15 cellular contexts compared by ENCODE assay signal in genomic region chr16:56701534-56701933, GRCh38. TPM values are rescaled to one million over a fixed set of nuclear protein-coding genes. Genes with fewer than 3 reads are reported as not detected.
DNase-seq lines count a peak whose midpoint lies in the region; ATAC-seq and TF ChIP-seq lines count a peak whose summit lies in the region.
"Had no signal": no experiment of that assay in that cellular context is flagged by ENCODE, and none has a peak within 500 bp of the region (broad histone marks: within the 10 kb centered on the region; RNA-seq: fewer than 3 reads in every experiment).

No MANE protein-coding gene starts in this region.

- H3K79me2 ChIP-seq in GM23338 (replicated peaks; ENCODE audit: insufficient read depth) (no peaks in the 10 kb centered on the region), SU-DHL-6 (ENCODE audit: insufficient read depth, low read length) (no peaks in the 10 kb centered on the region)

- no peak overlapping the region for H3K27ac ChIP-seq in BLaER1 treated with 17β-estradiol and CSF1 and Interleukin-3, amounts not matched to agents 10 nM and 100 nM
- H3K27ac ChIP-seq in GM23338 (ENCODE audit: low read depth) (no peak overlapping the region), SU-DHL-6 (ENCODE audit: low read depth, low read length) (no peak overlapping the region)
- H3K27ac ChIP-seq: gastrocnemius medialis, lower lobe of right lung, psoas muscle had no signal

- peaks cover 12% of the 10 kb centered on the region; the same call in 2 of the 3 replicates for H3K9me3 Mint-ChIP-seq in GM23338
- peaks cover 0 to 14% (median 5%) of the 10 kb centered on the region in 7 donors for H3K9me3 Mint-ChIP-seq in naive B cell
- no peaks in the 10 kb centered on the region for H3K9me3 Mint-ChIP-seq in glutamatergic neuron (ENCODE audit: unreplicated experiment)
- H3K9me3 Mint-ChIP-seq: natural killer cell treated with Interleukin-12 subunit alpha and Interleukin-12 subunit beta and Interleukin-15 and Interleukin-18, amount 100 ng/mL, for 72 hours had no signal

- peaks cover 5 to 20% (median 11%) of the 10 kb centered on the region in 10 experiments; a peak in 18 of 20 replicates for H3K4me1 ChIP-seq in BLaER1 treated with 17β-estradiol and CSF1 and Interleukin-3, amounts not matched to agents 10 nM and 100 nM
- H3K4me1 ChIP-seq in GM23338 (ENCODE audit: insufficient read depth) = peaks cover 7% of the 10 kb centered on the region; the same call in 1 of the 2 replicates
- H3K4me1 ChIP-seq: BE2C, psoas muscle had no signal

- no peak overlapping the region for H3K27ac Mint-ChIP-seq in GM23338
- peak overlapping the region in 1 of 6 donors; percentile 76 for H3K27ac Mint-ChIP-seq in naive B cell
- H3K27ac Mint-ChIP-seq in glutamatergic neuron (ENCODE audit: unreplicated experiment) = no peak overlapping the region

- no peaks in the 10 kb centered on the region for H3K27me3 ChIP-seq in BLaER1 treated with 17β-estradiol and CSF1 and Interleukin-3, amounts not matched to agents 10 nM and 100 nM
- no peaks in the 10 kb centered on the region for H3K27me3 ChIP-seq in GM23338 (ENCODE audit: insufficient read depth)
- no peaks in the 10 kb centered on the region for H3K27me3 ChIP-seq in SU-DHL-6 (ENCODE audit: low read length)
- H3K27me3 ChIP-seq: BE2C, gastrocnemius medialis had no signal

- H3K27me3 Mint-ChIP-seq in GM23338 (ENCODE audit: insufficient read depth, low read depth, poor library complexity) (peaks cover 9% of the 10 kb centered on the region), naive B cell (peaks cover 0 to 11% (median 0%) of the 10 kb centered on the region in 3 donors), glutamatergic neuron (ENCODE audit: unreplicated experiment) (peaks cover 3% of the 10 kb centered on the region)
- H3K27me3 Mint-ChIP-seq: natural killer cell treated with Interleukin-12 subunit alpha and Interleukin-12 subunit beta and Interleukin-15 and Interleukin-18, amount 100 ng/mL, for 72 hours had no signal

- no peaks in the 10 kb centered on the region for H4K20me1 ChIP-seq in BLaER1 treated with 17β-estradiol and CSF1 and Interleukin-3, amounts not matched to agents 10 nM and 100 nM
- H4K20me1 ChIP-seq in GM23338 (replicated peaks; ENCODE audit: insufficient read depth) = no peaks in the 10 kb centered on the region
- no peaks in the 10 kb centered on the region for H4K20me1 ChIP-seq in SU-DHL-6 (ENCODE audit: low read depth, low read length)

- ATAC-seq in GM23338 = peak; percentile 52
- no peak for ATAC-seq in naive B cell (ENCODE audit: low read depth in 2 of 2)
- no peak for ATAC-seq in GM18861 (IDR thresholded peaks at IDR 0.05; ENCODE audit: unreplicated experiment)

- H3K9me3 ChIP-seq in BLaER1 treated with 17β-estradiol and CSF1 and Interleukin-3, amounts not matched to agents 10 nM and 100 nM (replicated peaks in 1 of 11) = peaks cover 13 to 19% (median 16%) of the 10 kb centered on the region in 11 experiments
- H3K9me3 ChIP-seq in SU-DHL-6 (ENCODE audit: insufficient read depth, low read length) = no peaks in the 10 kb centered on the region
- H3K9me3 ChIP-seq: BE2C, lower lobe of right lung, psoas muscle had no signal

- DNase-seq in GM23338 (ENCODE audit: low spot score) = no peak
- peak; percentile 2 for DNase-seq in naive B cell
- DNase-seq in islet precursor cell = no peak
- no peak for DNase-seq in glutamatergic neuron
- DNase-seq in NCI-H345 treated with DMSO at 0.1 percent for 48 hours (lab: John Stamatoyannopoulos, UW; ENCODE audit: unreplicated experiment) = no peak
- DNase-seq: activated gamma-delta T cell had no signal

- no peak overlapping the region for H3K4me3 Mint-ChIP-seq in GM23338
- peak overlapping the region in 1 of 8 donors; percentile 53 for H3K4me3 Mint-ChIP-seq in naive B cell
- H3K4me3 Mint-ChIP-seq in glutamatergic neuron (ENCODE audit: unreplicated experiment) = no peak overlapping the region
- H3K4me3 Mint-ChIP-seq: natural killer cell treated with Interleukin-12 subunit alpha and Interleukin-12 subunit beta and Interleukin-15 and Interleukin-18, amount 100 ng/mL, for 72 hours had no signal

- no peak overlapping the region for H3K4me3 ChIP-seq in BLaER1 treated with 17β-estradiol and CSF1 and Interleukin-3, amounts not matched to agents 10 nM and 100 nM
- H3K4me3 ChIP-seq in GM23338 (no peak overlapping the region), SU-DHL-6 (ENCODE audit: insufficient read depth, low read length, poor library complexity, severe bottlenecking) (no peak overlapping the region)
- H3K4me3 ChIP-seq: gastrocnemius medialis, lower lobe of right lung, psoas muscle, spleen had no signal

- H3K9me2 ChIP-seq in GM23338 (ENCODE audit: insufficient read depth) = no peaks in the 10 kb centered on the region
- H3K9me2 ChIP-seq in SU-DHL-6 (replicated peaks; ENCODE audit: insufficient read depth, low read length) = no peaks in the 10 kb centered on the region

- no peak overlapping the region for H3K9ac ChIP-seq in BLaER1 treated with 17β-estradiol and CSF1 and Interleukin-3, amounts not matched to agents 10 nM and 100 nM
- H3K9ac ChIP-seq in SU-DHL-6 (ENCODE audit: low read length) = no peak overlapping the region

- H2AFZ ChIP-seq in GM23338 (peak overlapping the region; percentile 67; the same call in 1 of the 2 replicates), SU-DHL-6 (ENCODE audit: low read depth, low read length, severe bottlenecking) (peak overlapping the region; percentile 81)

- peak overlapping the region in 7 of 11 experiments; percentile 2 to 35 (median 14); a peak in 5 of 22 replicates for H3K4me2 ChIP-seq in BLaER1 treated with 17β-estradiol and CSF1 and Interleukin-3, amounts not matched to agents 10 nM and 100 nM
- H3K4me2 ChIP-seq in GM23338 (peak overlapping the region; percentile 35; the same call in 1 of the 2 replicates), SU-DHL-6 (ENCODE audit: low read depth, low read length, poor library complexity, severe bottlenecking) (no peak overlapping the region)

- H3K36me3 Mint-ChIP-seq in GM23338 (ENCODE audit: low read depth) (0 out of 3 replicates have a peak, but pooled peaks cover 3% of the 10 kb centered on the region), naive B cell (peaks cover 0 to 8% of the 10 kb centered on the region in 2 donors), glutamatergic neuron (ENCODE audit: unreplicated experiment) (no peaks in the 10 kb centered on the region)
- H3K36me3 Mint-ChIP-seq: natural killer cell treated with Interleukin-12 subunit alpha and Interleukin-12 subunit beta and Interleukin-15 and Interleukin-18, amount 100 ng/mL, for 72 hours had no signal

- no peak for TF ChIP-seq CTCF in GM23338 (conservative IDR thresholded peaks at IDR 0.05; ENCODE audit: low read depth in 2 of 2)
- no peak for TF ChIP-seq CTCF in SU-DHL-6 (IDR thresholded peaks at IDR 0.05; ENCODE audit: insufficient read depth, low read length, poor library complexity, severe bottlenecking)
- no peak for TF ChIP-seq CTCF in glutamatergic neuron (IDR thresholded peaks at IDR 0.05; ENCODE audit: partially characterized antibody, unreplicated experiment)

- H3K4me1 Mint-ChIP-seq in GM23338 = peaks cover 11% of the 10 kb centered on the region
- H3K4me1 Mint-ChIP-seq in naive B cell = peaks cover 0 to 10% (median 6%) of the 10 kb centered on the region in 3 donors
- H3K4me1 Mint-ChIP-seq in glutamatergic neuron (ENCODE audit: low read depth, unreplicated experiment) = no peaks in the 10 kb centered on the region

- no peaks in the 10 kb centered on the region; a peak in 1 of 22 replicates for H3K36me3 ChIP-seq in BLaER1 treated with 17β-estradiol and CSF1 and Interleukin-3, amounts not matched to agents 10 nM and 100 nM
- H3K36me3 ChIP-seq in GM23338 (ENCODE audit: insufficient read depth) = no peaks in the 10 kb centered on the region
- no peaks in the 10 kb centered on the region for H3K36me3 ChIP-seq in SU-DHL-6 (ENCODE audit: low read length)
- H3K36me3 ChIP-seq: BE2C, gastrocnemius medialis, lower lobe of right lung, spleen had no signal

- H3F3A ChIP-seq in GM23338 (replicated peaks; ENCODE audit: low read depth) (0 out of 2 replicates have a peak, but pooled peaks cover 4% of the 10 kb centered on the region), SU-DHL-6 (ENCODE audit: insufficient read depth) (no peaks in the 10 kb centered on the region)

RNA-seq across cellular contexts. Expression of gene MT1X, which starts 19.3 kb away (rescaled TPM):
- total RNA-seq in GM23338 (2014; rRNA removed; shearing (Covaris generic)) = 187 and 293 TPM in 2 replicates
- polyA plus RNA-seq in GM23338 (2016; fragmentation: Nextera tagmentation; extraction: Ambion mirVana) (942 and 1,099 TPM in 2 replicates), naive B cell (ENCODE audit: low read depth in 6 of 6) (1 to 10 TPM in 5 of 6 donors, not detected in 1; 2.4 to 8.9 (median 8.0) TPM)
- total RNA-seq in glutamatergic neuron (ENCODE audit: unreplicated experiment) = 9.5 TPM

RNA-seq across cellular contexts. Expression of gene NUP93, which starts 28.4 kb away (rescaled TPM):
- 166 and 187 TPM in 2 replicates for total RNA-seq in GM23338 (2014; rRNA removed; shearing (Covaris generic))
- polyA plus RNA-seq in GM23338 (2016; fragmentation: Nextera tagmentation; extraction: Ambion mirVana) (139 and 144 TPM in 2 replicates), naive B cell (ENCODE audit: low read depth in 6 of 6) (10 to 100 TPM; 54.7 to 72.7 (median 66.8) TPM)
- total RNA-seq in glutamatergic neuron (ENCODE audit: unreplicated experiment) = 84.1 TPM

RNA-seq across cellular contexts. Expression of gene MT1H, which starts 31.9 kb away (rescaled TPM):
- total RNA-seq in GM23338 (2014; rRNA removed; shearing (Covaris generic)) = 52.3 and 54.5 TPM in 2 replicates
- polyA plus RNA-seq in GM23338 (2016; fragmentation: Nextera tagmentation; extraction: Ambion mirVana) (425 and 442 TPM in 2 replicates), naive B cell (ENCODE audit: low read depth in 6 of 6) (not detected)
- not detected for total RNA-seq in glutamatergic neuron (ENCODE audit: unreplicated experiment)
- total RNA-seq: gastrocnemius medialis; natural killer cell treated with Interleukin-12 subunit alpha and Interleukin-12 subunit beta and Interleukin-15 and Interleukin-18, amount 100 ng/mL, for 72 hours; psoas muscle; spleen had no signal
- polyA plus RNA-seq: psoas muscle had no signal

RNA-seq across cellular contexts. Expression of gene MT1G, which starts 33.7 kb away (rescaled TPM):
- 176 and 184 TPM in 2 replicates for total RNA-seq in GM23338 (2014; rRNA removed; shearing (Covaris generic))
- polyA plus RNA-seq in GM23338 (2016; fragmentation: Nextera tagmentation; extraction: Ambion mirVana) (1,014 and 1,104 TPM in 2 replicates), naive B cell (ENCODE audit: low read depth in 6 of 6) (not detected)
- not detected for total RNA-seq in glutamatergic neuron (ENCODE audit: unreplicated experiment)

RNA-seq across cellular contexts. Expression of gene MT1F, which starts 43.8 kb away (rescaled TPM):
- 7.3 and 7.4 TPM in 2 replicates for total RNA-seq in GM23338 (2014; rRNA removed; shearing (Covaris generic))
- polyA plus RNA-seq in GM23338 (2016; fragmentation: Nextera tagmentation; extraction: Ambion mirVana) (107 and 118 TPM in 2 replicates), naive B cell (ENCODE audit: low read depth in 6 of 6) (10 to 100 TPM in 1 of 6 donors, 1 to 10 TPM in 5; 4.0 to 10.3 (median 4.6) TPM)
- total RNA-seq in glutamatergic neuron (ENCODE audit: unreplicated experiment) = 3.4 TPM

Comparison
In these comparisons a context has a peak if more than half of its experiments do, and no peak if none do; other contexts are left out.
1. RNA of gene MT1X, which starts 19.3 kb away (total RNA-seq): 187 to 293 TPM in GM23338; 9.5 TPM in glutamatergic neuron (single experiment); every median in the first group is over 10 times any median in the second.
2. RNA of gene MT1H, which starts 31.9 kb away (total RNA-seq): 52.3 to 54.5 TPM in GM23338; not detected in glutamatergic neuron (single experiment); every median in the first group is over 10 times any median in the second.